Comparison of ENCODE assay signal across 22 cellular contexts in genomic region chr4:53913098-53913497, GRCh38.
A peak's percentile ranks its signal among the peaks of the same experiment; 100 is the strongest.
DNase-seq lines count a peak whose midpoint lies in the region; ATAC-seq, FAIRE-seq and TF ChIP-seq lines count a peak whose summit lies in the region.
"Had no signal": no experiment of that assay in that cellular context is flagged by ENCODE, and none has a peak within 500 bp of the region (broad histone marks: within the 10 kb centered on the region; RNA-seq: fewer than 3 reads in every experiment).

No MANE protein-coding gene starts in this region.

- no peak overlapping the region for H2BK20ac ChIP-seq in IMR-90 (ENCODE audit: low read depth, low read length)

- 72% methylated on average over 2 of the region's 2 CpGs for WGBS in SK-N-SH (ENCODE audit: low lambda C conversion rate)
- no CpG with 5 or more reads among the region's 2 CpGs for WGBS in IMR-90 (ENCODE audit: extremely low coverage in 2 of 2, insufficient read length in 1 of 2), 2 experiments
- 86 to 92% (median 90%) methylated on average over 2 of the region's 2 CpGs for WGBS in psoas muscle, 3 donors

- H3K23ac ChIP-seq in IMR-90 (ENCODE audit: low read depth, low read length) = no peak overlapping the region

- intact Hi-C loops in IMR-90 (cut with micrococcal nuclease) = no loop called here
- intact Hi-C loops in psoas muscle (cut with DNase I) = no loop called here

- H3K9ac ChIP-seq in SK-N-SH = no peak overlapping the region
- no peak overlapping the region for H3K9ac ChIP-seq in IMR-90 (ENCODE audit: low read depth, low read length)
- H3K9ac ChIP-seq: BLaER1 had no signal

- BruUV-seq in IMR-90 (replicated peaks; lab: Mats Ljungman, UMichigan) = no TSS peak

- no peak for FAIRE-seq in bronchial epithelial cell (lab: Jason Lieb, UNC)
- FAIRE-seq: A549, G401.6, GM12891, GM19239, H54, HTR-8/SVneo had no signal

- H2BK5ac ChIP-seq in IMR-90 (ENCODE audit: low read depth, low read length, poor library complexity, severe bottlenecking) = no peak overlapping the region

- H2AFZ ChIP-seq in SK-N-SH (ENCODE audit: low read depth) = no peak overlapping the region
- no peak overlapping the region for H2AFZ ChIP-seq in IMR-90 (replicated peaks; ENCODE audit: low read length, poor library complexity)
- H2AFZ ChIP-seq: GM23248 had no signal

- H2AK5ac ChIP-seq in IMR-90 (ENCODE audit: low read depth, low read length) = peak overlapping the region; percentile 74

- H3K4me2 ChIP-seq in SK-N-SH (no peak overlapping the region), IMR-90 (ENCODE audit: low read depth, low read length) (no peak overlapping the region)
- H3K4me2 ChIP-seq: BLaER1 had no signal

- no peak; a peak in 1 of 4 replicates for TF ChIP-seq EP300 in SK-N-SH (IDR thresholded peaks at IDR 0.05; ENCODE audit: borderline replicate concordance in 1 of 2, low read depth in 1 of 2, low read length in 1 of 2)

- no peak overlapping the region for H4K8ac ChIP-seq in IMR-90 (ENCODE audit: low read depth in 2 of 2, low read length in 2 of 2)

- H4K20me1 ChIP-seq in SK-N-SH (ENCODE audit: insufficient read depth) (no peaks in the 10 kb centered on the region), IMR-90 (ENCODE audit: insufficient read depth, low read length) (no peaks in the 10 kb centered on the region)
- H4K20me1 ChIP-seq: BLaER1 had no signal

- H2BK120ac ChIP-seq in IMR-90 (ENCODE audit: low read depth, low read length) = no peak overlapping the region

- H3K9me1 ChIP-seq in IMR-90 (ENCODE audit: insufficient read depth, low read length) = peaks cover 16% of the 10 kb centered on the region

- dilution Hi-C loops in IMR-90 (cut with HindIII; ENCODE audit: low sequenced_read_pairs, unreplicated experiment) = no loop called here

- H3K79me2 ChIP-seq in SK-N-SH (ENCODE audit: insufficient read depth) = no peaks in the 10 kb centered on the region

- no peak overlapping the region for H4K91ac ChIP-seq in IMR-90 (ENCODE audit: insufficient read depth, low read depth, low read length)

- H2AK9ac ChIP-seq in IMR-90 (replicated peaks; ENCODE audit: low read depth, low read length, poor library complexity) = no peak overlapping the region

- no peak for TF ChIP-seq POLR2A in IMR-90 (IDR thresholded peaks at IDR 0.05; ENCODE audit: low read depth, low read length)

- H3K4me1 ChIP-seq in SK-N-SH (ENCODE audit: control insufficient read depth in 1 of 2, insufficient read depth in 2 of 2, low read depth in 1 of 2, low read length in 1 of 2) (peaks cover 11% of the 10 kb centered on the region in 2 experiments), IMR-90 (ENCODE audit: control insufficient read depth, insufficient read depth, low read length) (peaks cover 16% of the 10 kb centered on the region), psoas muscle (peaks cover 8% of the 10 kb centered on the region)
- H3K4me1 ChIP-seq: BLaER1 had no signal

- H3K9me2 ChIP-seq in SK-N-SH = no peaks in the 10 kb centered on the region

- DNase-seq in SK-N-SH (no peak), IMR-90 (no peak), bronchial epithelial cell (ENCODE audit: low read depth) (peak; percentile 34), NCI-H748 treated with DMSO at 0.1 percent for 48 hours (lab: John Stamatoyannopoulos, UW) (no peak), AG08395 (ENCODE audit: low spot score) (no peak), psoas muscle (no peak)
- DNase-seq: CD8-positive, alpha-beta T cell; DMS 273 treated with DMSO at 0.1 percent for 48 hours; DMS53; DND-41; EL had no signal

- H3K27me3 ChIP-seq in SK-N-SH (ENCODE audit: insufficient read depth) (no peaks in the 10 kb centered on the region), IMR-90 (ENCODE audit: control insufficient read depth, insufficient read depth, low read length) (no peaks in the 10 kb centered on the region), bronchial epithelial cell (ENCODE audit: control insufficient read depth, insufficient read depth, low read length) (no peaks in the 10 kb centered on the region), psoas muscle (ENCODE audit: insufficient read depth in 3 of 3, low read length in 2 of 3) (peaks cover 0 to 4% (median 0%) of the 10 kb centered on the region in 3 donors)
- H3K27me3 ChIP-seq: BLaER1 had no signal

- TF ChIP-seq CTCF in SK-N-SH (IDR thresholded peaks at IDR 0.05) (no peak), IMR-90 (conservative IDR thresholded peaks at IDR 0.05; ENCODE audit: low read depth, low read length) (no peak), bronchial epithelial cell (IDR thresholded peaks at IDR 0.05; ENCODE audit: insufficient read depth, low read length, severe bottlenecking) (no peak), psoas muscle (IDR thresholded peaks at IDR 0.05) (no peak)

- H3K18ac ChIP-seq in IMR-90 (ENCODE audit: low read depth, low read length) = no peak overlapping the region

- in situ Hi-C loops in IMR-90 (cut with MboI; ENCODE audit: low sequenced_read_pairs) = loop anchor here (25.0 kb wide), 1 partner anchor 726 kb away; no protein-coding TSS in a partner anchor

- peak overlapping the region in 1 of 2 experiments; percentile 77; a peak in 2 of 4 replicates for H3K27ac ChIP-seq in SK-N-SH (ENCODE audit: low read depth in 2 of 2, low read length in 1 of 2)
- H3K27ac ChIP-seq in IMR-90 (ENCODE audit: insufficient read depth, low read length) = no peak overlapping the region
- H3K27ac ChIP-seq in psoas muscle = no peak overlapping the region
- H3K27ac ChIP-seq: 22Rv1, BLaER1 had no signal

- ATAC-seq in SK-N-SH treated with all-trans-retinoic acid at 6 μM for 48 hours (no peak), IMR-90 (ENCODE audit: low read depth) (no peak), psoas muscle (no peak)
- ATAC-seq: A549; CD8-positive, alpha-beta T cell; HCT116 had no signal

- peaks cover 0 to 3% of the 10 kb centered on the region in 2 experiments; a peak in 1 of 4 replicates for H3K79me1 ChIP-seq in IMR-90 (ENCODE audit: low read depth in 1 of 2, low read length in 2 of 2)

- CTCF ChIA-PET in SK-N-SH (lab: Yijun Ruan, JAX) (interaction anchor here (0.9 to 13.4 kb wide), 6 partner anchors 13 to 320 kb away, joined by 3 to 152 read pairs (median 8); partner anchors contain the start of gene PDGFRA), IMR-90 (lab: Yijun Ruan, JAX) (interaction anchor here (0.6 kb wide), 1 partner anchor 206 kb away, joined by 3 read pairs; no protein-coding TSS in a partner anchor)

- no peak overlapping the region for H3K56ac ChIP-seq in IMR-90 (ENCODE audit: extremely low read depth, insufficient read depth, low read length)

- H3K4ac ChIP-seq in IMR-90 (ENCODE audit: low read depth, low read length) = no peak overlapping the region

- POLR2A ChIA-PET in SK-N-SH (lab: Yijun Ruan, JAX) (no interaction called here), IMR-90 (lab: Charles Lee; ENCODE audit: unreplicated experiment) (no interaction called here)

- H3K14ac ChIP-seq in IMR-90 (replicated peaks; ENCODE audit: low read depth, low read length) = no peak overlapping the region

- TF ChIP-seq RAD21 in SK-N-SH (IDR thresholded peaks at IDR 0.05; ENCODE audit: low read length) = no peak
- TF ChIP-seq RAD21 in IMR-90 (IDR thresholded peaks at IDR 0.05; ENCODE audit: low read length) = no peak

- no peak overlapping the region for H2BK15ac ChIP-seq in IMR-90 (ENCODE audit: low read depth, low read length)

- H3K36me3 ChIP-seq in SK-N-SH (replicated peaks in 1 of 2; ENCODE audit: control insufficient read depth in 1 of 2, insufficient read depth in 2 of 2, low read length in 1 of 2) (no peaks in the 10 kb centered on the region), IMR-90 (ENCODE audit: control insufficient read depth, insufficient read depth, low read length) (no peaks in the 10 kb centered on the region), bronchial epithelial cell (ENCODE audit: control insufficient read depth, insufficient read depth, low read length) (no peaks in the 10 kb centered on the region), psoas muscle (ENCODE audit: insufficient read depth in 1 of 2, low read depth in 1 of 2) (no peaks in the 10 kb centered on the region)
- H3K36me3 ChIP-seq: BLaER1 had no signal

- H3K9me3 ChIP-seq in SK-N-SH (no peaks in the 10 kb centered on the region), IMR-90 (ENCODE audit: control insufficient read depth, insufficient read depth, low read length) (no peaks in the 10 kb centered on the region), psoas muscle (no peaks in the 10 kb centered on the region)
- H3K9me3 ChIP-seq: A549, BLaER1 had no signal

- no peak overlapping the region for H3K4me3 ChIP-seq in SK-N-SH (ENCODE audit: low read depth in 2 of 2, low read length in 1 of 2)
- no peak overlapping the region for H3K4me3 ChIP-seq in IMR-90 (ENCODE audit: insufficient read depth, low read depth, low read length)
- H3K4me3 ChIP-seq in bronchial epithelial cell (ENCODE audit: low read depth, low read length) = no peak overlapping the region
- no peak overlapping the region for H3K4me3 ChIP-seq in psoas muscle
- H3K4me3 ChIP-seq: A549, BLaER1, GM23248 had no signal

- H4K5ac ChIP-seq in IMR-90 (ENCODE audit: low read depth, low read length) = no peak overlapping the region

- H3F3A ChIP-seq in SK-N-SH (replicated peaks; ENCODE audit: insufficient read depth) = peaks cover 31% of the 10 kb centered on the region

TF ChIP-seq in SK-N-SH, 30 proteins besides CTCF, POLR2A, EP300 and RAD21 (continues in another document):
- TF ChIP-seq POLR2AphosphoS5 (IDR thresholded peaks at IDR 0.05; ENCODE audit: low read depth, low read length) (no peak), TCF12 (IDR thresholded peaks at IDR 0.05) (peak; percentile 61; the same call in 1 of the 2 replicates), JUND (IDR thresholded peaks at IDR 0.05) (0 out of 2 replicates have a peak, but pooled peaks have one; percentile 12)

TF ChIP-seq in IMR-90, 13 proteins besides CTCF, POLR2A, EP300 and RAD21:
- no peak for TF ChIP-seq NFE2L2 (IDR thresholded peaks at IDR 0.05; ENCODE audit: low read depth, low read length)
- TF ChIP-seq MAFK (IDR thresholded peaks at IDR 0.05; ENCODE audit: low read depth, low read length) = no peak
- no peak for TF ChIP-seq USF2 (IDR thresholded peaks at IDR 0.05; ENCODE audit: low read depth, low read length)
- TF ChIP-seq MAZ (IDR thresholded peaks at IDR 0.05; ENCODE audit: borderline replicate concordance, low read depth, low read length) = no peak
